ENCODE assay signal across 19 cellular contexts in genomic region chr5:54837939-54838457, GRCh38.
"Had no signal": no experiment of that assay in that cellular context is flagged by ENCODE, and none has a peak within 500 bp of the region (broad histone marks: within the 10 kb centered on the region; RNA-seq: fewer than 3 reads in every experiment).

No MANE protein-coding gene starts in this region.

- H3K9me3 ChIP-seq: gastroesophageal sphincter, lower lobe of right lung, thyroid gland, uterus had no signal

- H3K27ac Mint-ChIP-seq: activated CD4-positive, alpha-beta memory T cell treated with anti-CD3 and anti-CD28 coated beads for 36 hours; activated naive CD8-positive, alpha-beta T cell; naive thymus-derived CD4-positive, alpha-beta T cell; stimulated activated naive CD8-positive, alpha-beta T cell treated with anti-CD3 and anti-CD28 coated beads, Interleukin-15, amount 100 ng/mL, for 72 hours had no signal

- H3K9me3 Mint-ChIP-seq: activated CD4-positive, alpha-beta memory T cell treated with anti-CD3 and anti-CD28 coated beads for 36 hours; stimulated activated naive CD8-positive, alpha-beta T cell treated with anti-CD3 and anti-CD28 coated beads, Interleukin-15, amount 100 ng/mL, for 72 hours had no signal

- DNase-seq: activated CD4-positive, alpha-beta memory T cell treated with anti-CD3 and anti-CD28 coated beads for 36 hours; activated CD4-positive, CD25-positive, alpha-beta regulatory T cell treated with anti-CD3 and anti-CD28 coated beads, Interleukin-2, amount 50 U/mL, for 72 hours; activated gamma-delta T cell; activated T-cell treated with anti-CD3 and anti-CD28 coated beads, Interleukin-2, amount 50 U/mL, for 48 hours; amygdala; cerebellar nuclear complex; dermis blood vessel endothelial cell; hippocampal formation; lower lobe of right lung; naive thymus-derived CD4-positive, alpha-beta T cell; stimulated activated CD4-positive, alpha-beta T cell treated with anti-CD3 and anti-CD28 coated beads, Interleukin-4, amount 100 ng/mL, for 1 hour; stimulated activated CD8-positive, alpha-beta memory T cell treated with anti-CD3 and anti-CD28 coated beads, Interleukin-4, amount 100 ng/mL, for 48 hours; stimulated activated naive CD8-positive, alpha-beta T cell treated with anti-CD3 and anti-CD28 coated beads, Interleukin-15, amount 100 ng/mL, for 72 hours; T-helper 2 cell; thyroid gland; uterus had no signal

- H3K36me3 ChIP-seq: brain microvascular endothelial cell, gastroesophageal sphincter, lower lobe of right lung, thyroid gland, uterus had no signal

- H3K4me1 ChIP-seq: gastroesophageal sphincter, thyroid gland, uterus had no signal

- ATAC-seq: gastroesophageal sphincter; lower lobe of right lung; naive thymus-derived CD4-positive, alpha-beta T cell; stimulated activated naive CD8-positive, alpha-beta T cell treated with anti-CD3 and anti-CD28 coated beads, Interleukin-15, amount 100 ng/mL, for 72 hours had no signal

- H3K27me3 Mint-ChIP-seq: activated naive CD8-positive, alpha-beta T cell; stimulated activated naive CD8-positive, alpha-beta T cell treated with anti-CD3 and anti-CD28 coated beads, Interleukin-15, amount 100 ng/mL, for 72 hours had no signal

- H3K27me3 ChIP-seq: brain microvascular endothelial cell, gastroesophageal sphincter, thyroid gland, uterus had no signal

- H3K36me3 Mint-ChIP-seq: activated CD4-positive, alpha-beta memory T cell treated with anti-CD3 and anti-CD28 coated beads for 36 hours; activated naive CD8-positive, alpha-beta T cell; naive thymus-derived CD4-positive, alpha-beta T cell had no signal

- H3K4me3 Mint-ChIP-seq: activated CD4-positive, alpha-beta memory T cell treated with anti-CD3 and anti-CD28 coated beads for 36 hours; activated naive CD8-positive, alpha-beta T cell; naive thymus-derived CD4-positive, alpha-beta T cell; stimulated activated naive CD8-positive, alpha-beta T cell treated with anti-CD3 and anti-CD28 coated beads, Interleukin-15, amount 100 ng/mL, for 72 hours had no signal

- H3K27ac ChIP-seq: brain microvascular endothelial cell, gastroesophageal sphincter, lower lobe of right lung, thyroid gland, uterus had no signal

- H3K4me3 ChIP-seq: gastroesophageal sphincter, lower lobe of right lung, thyroid gland, uterus had no signal
